8 cellular contexts compared by ENCODE assay signal in genomic region chr19:1853295-1854031, GRCh38. TPM values are rescaled to one million over a fixed set of nuclear protein-coding genes. Genes with fewer than 3 reads are reported as not detected.
A peak's percentile ranks its signal among the peaks of the same experiment; 100 is the strongest.
DNase-seq lines count a peak whose midpoint lies in the region; ATAC-seq, FAIRE-seq and TF ChIP-seq lines count a peak whose summit lies in the region.

No MANE protein-coding gene starts in this region.

- H3K4me3 ChIP-seq in coronary artery = no peak overlapping the region
- no peak overlapping the region for H3K4me3 ChIP-seq in lower lobe of right lung

- ATAC-seq in lower lobe of right lung (peak; percentile 49 to 69), HG02798 (IDR thresholded peaks at IDR 0.05; ENCODE audit: poor library complexity, unreplicated experiment) (no peak)

- H3K9me3 ChIP-seq in lower lobe of right lung = no peaks in the 10 kb centered on the region

- no peaks in the 10 kb centered on the region for H3K27me3 ChIP-seq in lower lobe of right lung (ENCODE audit: low read depth)

- DNase-seq in A172 (ENCODE audit: low spot score) (peak; percentile 75), GM12892 (ENCODE audit: insufficient read length) (peak; percentile 88), NCI-H460 (ENCODE audit: extremely low read depth, low read depth) (peak; percentile 69), coronary artery (ENCODE audit: low spot score) (no peak), lower lobe of right lung (peak; percentile 90)
- DNase-seq in activated CD4-positive, alpha-beta T cell treated with anti-CD3 and anti-CD28 coated beads for 48 hours = peak; percentile 92
- peak; percentile 75 to 76 for DNase-seq in stimulated activated CD8-positive, alpha-beta memory T cell treated with anti-CD3 and anti-CD28 coated beads, Interleukin-15, amount 100 ng/mL, for 48 hours (ENCODE audit: low read depth in 2 of 2)

- peak; percentile 99 for FAIRE-seq in GM12892 (lab: Jason Lieb, UNC)

- TF ChIP-seq POLR2A in GM12892 (IDR thresholded peaks at IDR 0.05; ENCODE audit: low read depth, low read length) = no peak

- no peaks in the 10 kb centered on the region for H3K36me3 ChIP-seq in lower lobe of right lung

- H3K4me1 ChIP-seq in lower lobe of right lung = peaks cover 63% of the 10 kb centered on the region

- peak; percentile 77 for TF ChIP-seq CTCF in coronary artery (IDR thresholded peaks at IDR 0.05)
- TF ChIP-seq CTCF in lower lobe of right lung (IDR thresholded peaks at IDR 0.05) = peak; percentile 95

- H3K27ac ChIP-seq in coronary artery = peak overlapping the region in 1 of 2 donors; percentile 90
- H3K27ac ChIP-seq in lower lobe of right lung = peak overlapping the region; percentile 94

- intact Hi-C loops in lower lobe of right lung (cut with DNase I) = no loop called here

RNA-seq across cellular contexts. Expression of gene REXO1, which starts 5.2 kb away (rescaled TPM):
- total RNA-seq in A172 (2014; rRNA removed; shearing (Covaris generic)) = 8.0 and 30.4 TPM in 2 replicates
- polyA plus RNA-seq in GM12892 (2012; ENCODE audit: missing spikeins) = 9.5 TPM
- 5.9 and 6.6 TPM in 2 replicates for total RNA-seq in NCI-H460 (2014; rRNA removed; shearing (Covaris generic))
- 11.0 and 17.0 TPM in 2 replicates for polyA plus RNA-seq in NCI-H460 (2014; cell fraction: nucleus; rRNA removed)
- total RNA-seq in lower lobe of right lung = 29.1 TPM

RNA-seq across cellular contexts. Expression of gene KLF16, which starts 9.9 kb away (rescaled TPM):
- total RNA-seq in A172 (2014; rRNA removed; shearing (Covaris generic)) = 8.2 and 11.5 TPM in 2 replicates
- polyA plus RNA-seq in GM12892 (2012; ENCODE audit: missing spikeins) = 4.3 TPM
- total RNA-seq in NCI-H460 (2014; rRNA removed; shearing (Covaris generic)) = 10.4 and 11.0 TPM in 2 replicates
- polyA plus RNA-seq in NCI-H460 (2014; cell fraction: nucleus; rRNA removed) = 12.4 and 14.5 TPM in 2 replicates
- 22.2 TPM for total RNA-seq in lower lobe of right lung

RNA-seq across cellular contexts. Expression of gene ABHD17A, which starts 31.8 kb away (rescaled TPM):
- 72.6 and 120 TPM in 2 replicates for total RNA-seq in A172 (2014; rRNA removed; shearing (Covaris generic))
- 5.0 TPM for polyA plus RNA-seq in GM12892 (2012; ENCODE audit: missing spikeins)
- total RNA-seq in NCI-H460 (2014; rRNA removed; shearing (Covaris generic)) = 27.0 and 37.1 TPM in 2 replicates
- 122 and 149 TPM in 2 replicates for polyA plus RNA-seq in NCI-H460 (2014; cell fraction: nucleus; rRNA removed)
- total RNA-seq in lower lobe of right lung = 76.4 TPM

RNA-seq across cellular contexts. Expression of gene ATP8B3, which starts 41.4 kb away (rescaled TPM):
- 8.6 and 12.4 TPM in 2 replicates for total RNA-seq in A172 (2014; rRNA removed; shearing (Covaris generic))
- 1.1 TPM for polyA plus RNA-seq in GM12892 (2012; ENCODE audit: missing spikeins)
- total RNA-seq in NCI-H460 (2014; rRNA removed; shearing (Covaris generic)) = 1.4 and 1.7 TPM in 2 replicates
- polyA plus RNA-seq in NCI-H460 (2014; cell fraction: nucleus; rRNA removed) = 11.8 and 14.7 TPM in 2 replicates
- 2.1 TPM for total RNA-seq in lower lobe of right lung

RNA-seq across cellular contexts. Expression of gene ADAT3, which starts 51.7 kb away (rescaled TPM):
- 2.3 and 3.7 TPM in 2 replicates for total RNA-seq in A172 (2014; rRNA removed; shearing (Covaris generic))
- not detected for polyA plus RNA-seq in GM12892 (2012; ENCODE audit: missing spikeins)
- total RNA-seq in NCI-H460 (2014; rRNA removed; shearing (Covaris generic)) = 2.1 and 3.9 TPM in 2 replicates
- 2.7 and 3.5 TPM in 2 replicates for polyA plus RNA-seq in NCI-H460 (2014; cell fraction: nucleus; rRNA removed)
- total RNA-seq in lower lobe of right lung = 6.2 TPM
